13 cellular contexts compared by ENCODE assay signal in the genomic region with DNA sequence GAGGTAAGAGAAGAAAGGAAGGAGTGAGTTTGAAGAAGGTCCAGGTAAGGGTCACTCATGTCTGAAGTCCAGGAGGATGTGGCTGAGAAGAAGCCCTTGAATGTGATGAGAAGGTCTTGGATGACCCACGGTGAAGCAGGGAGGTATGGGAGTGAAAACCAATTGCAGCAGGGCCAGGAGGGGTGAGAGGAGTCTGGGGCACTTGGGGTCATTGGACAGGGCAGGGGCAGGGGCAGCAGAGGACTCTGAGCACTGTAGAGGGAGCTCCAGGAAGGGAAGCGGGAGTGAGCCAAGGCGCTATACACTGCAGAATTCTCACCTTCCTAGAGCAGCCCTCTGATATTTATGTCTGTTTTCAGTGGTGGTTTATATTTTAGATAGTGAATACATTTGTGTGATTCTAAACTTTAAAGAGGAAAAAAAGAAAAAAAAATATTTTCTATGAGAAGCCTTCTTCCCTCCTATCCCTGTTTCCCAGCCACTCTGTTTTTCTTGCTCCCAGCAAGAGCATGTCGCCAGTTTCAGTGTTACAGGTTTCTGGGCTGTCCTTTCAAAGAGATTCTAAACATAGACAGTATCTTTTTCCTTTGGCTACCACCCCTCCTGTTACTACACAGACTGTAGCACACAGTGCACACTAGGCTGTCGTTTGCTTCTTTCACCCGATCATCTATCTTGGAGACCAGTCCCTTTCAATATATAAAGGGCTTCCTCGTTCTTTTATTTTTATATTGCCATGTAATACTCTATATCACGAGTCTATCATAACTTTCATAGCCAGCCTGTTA. TPM values are rescaled to one million over a fixed set of nuclear protein-coding genes. Genes with fewer than 3 reads are reported as not detected.
DNase-seq lines count a peak whose midpoint lies in the region; ATAC-seq and TF ChIP-seq lines count a peak whose summit lies in the region.
"Had no signal": no experiment of that assay in that cellular context is flagged by ENCODE, and none has a peak within 500 bp of the region (broad histone marks: within the 10 kb centered on the region; RNA-seq: fewer than 3 reads in every experiment).

No MANE protein-coding gene starts in this region.

- no peaks in the 10 kb centered on the region for H3K27me3 Mint-ChIP-seq in activated naive CD4-positive, alpha-beta T cell treated with anti-CD3 and anti-CD28 coated beads, Interleukin-2, amount 50 U/mL, for 24 hours
- H3K27me3 Mint-ChIP-seq in CD8-positive, alpha-beta memory T cell, result no peaks in the 10 kb centered on the region
- no peaks in the 10 kb centered on the region for H3K27me3 Mint-ChIP-seq in activated CD4-positive, alpha-beta T cell treated with anti-CD3 and anti-CD28 coated beads, Interleukin-2, amount 10 ng/mL, durations not matched to agents 7 days and 5 days

- TF ChIP-seq CTCF in IMR-90 (conservative IDR thresholded peaks at IDR 0.05; ENCODE audit: low read depth, low read length) (no peak), lower lobe of right lung (IDR thresholded peaks at IDR 0.05) (no peak), gastrocnemius medialis (IDR thresholded peaks at IDR 0.05 in 4 of 5, conservative IDR thresholded peaks at IDR 0.05 in 1 of 5) (no peak)

- H3K9ac ChIP-seq in IMR-90 (ENCODE audit: low read depth, low read length), result no peak overlapping the region

- H3K23ac ChIP-seq in IMR-90 (ENCODE audit: low read depth, low read length), result no peak overlapping the region; the same call in 1 of the 2 replicates

- no peaks in the 10 kb centered on the region; a peak in 1 of 4 replicates for H3K79me1 ChIP-seq in IMR-90 (ENCODE audit: low read depth in 1 of 2, low read length in 2 of 2)

- CTCF ChIA-PET in IMR-90 (lab: Yijun Ruan, JAX), result no interaction called here
- CTCF ChIA-PET in CD8-positive, alpha-beta memory T cell (lab: Charles Lee), result interaction anchor here (1.1 kb wide), 1 partner anchor 55 kb away, joined by 3 read pairs; no protein-coding TSS in a partner anchor
- CTCF ChIA-PET in activated CD4-positive, alpha-beta T cell treated with anti-CD3 and anti-CD28 coated beads, Interleukin-2, amount 10 ng/mL, durations not matched to agents 7 days and 5 days (lab: Charles Lee), result no interaction called here

- H2BK20ac ChIP-seq in IMR-90 (ENCODE audit: low read depth, low read length), result no peak overlapping the region

- H2AK5ac ChIP-seq in IMR-90 (ENCODE audit: low read depth, low read length), result no peak overlapping the region

- H3K4ac ChIP-seq in IMR-90 (ENCODE audit: low read depth, low read length), result no peak overlapping the region

- H2AFZ ChIP-seq in IMR-90 (replicated peaks; ENCODE audit: low read length, poor library complexity), result no peak overlapping the region

- TF ChIP-seq POLR2A in IMR-90 (IDR thresholded peaks at IDR 0.05; ENCODE audit: low read depth, low read length) (no peak), gastrocnemius medialis (IDR thresholded peaks at IDR 0.05) (no peak)

- WGBS in IMR-90 (ENCODE audit: extremely low coverage in 2 of 2, insufficient read length in 1 of 2), 2 experiments, result 94% methylated on average over 2 of the region's 8 CpGs; no CpG with 5 or more reads in 1 of the 2 experiments

- TF ChIP-seq RAD21 in IMR-90 (IDR thresholded peaks at IDR 0.05; ENCODE audit: low read length), result no peak

- H3K36me3 ChIP-seq in IMR-90 (ENCODE audit: control insufficient read depth, insufficient read depth, low read length), result peaks cover 2% of the 10 kb centered on the region; the same call in 1 of the 2 replicates
- H3K36me3 ChIP-seq in lower lobe of right lung, result peaks cover 14% of the 10 kb centered on the region
- no peaks in the 10 kb centered on the region for H3K36me3 ChIP-seq in gastrocnemius medialis
- H3K36me3 ChIP-seq in CD8-positive, alpha-beta memory T cell (ENCODE audit: insufficient read depth, low read length), result no peaks in the 10 kb centered on the region
- no peaks in the 10 kb centered on the region for H3K36me3 ChIP-seq in effector memory CD4-positive, alpha-beta T cell (ENCODE audit: control insufficient read depth, insufficient read depth, low read length)

- no peak for DNase-seq in activated naive CD4-positive, alpha-beta T cell treated with anti-CD3 and anti-CD28 coated beads, Interleukin-2, amount 50 U/mL, for 72 hours (ENCODE audit: low spot score in 2 of 2)
- DNase-seq in IMR-90, result no peak
- no peak for DNase-seq in lower lobe of right lung
- no peak for DNase-seq in gastrocnemius medialis
- no peak for DNase-seq in CD8-positive, alpha-beta memory T cell
- no peak for DNase-seq in activated CD4-positive, alpha-beta T cell treated with anti-CD3 and anti-CD28 coated beads, Interleukin-2, amount 10 ng/mL, durations not matched to agents 7 days and 5 days
- DNase-seq in effector memory CD4-positive, alpha-beta T cell, result no peak
- DNase-seq: Calu3, H7, NCI-H1417 treated with DMSO at 0.1 percent for 48 hours, NCI-H2029 treated with DMSO at 0.1 percent for 48 hours, NCI-H524 had no signal

- H3K4me3 Mint-ChIP-seq in activated naive CD4-positive, alpha-beta T cell treated with anti-CD3 and anti-CD28 coated beads, Interleukin-2, amount 50 U/mL, for 24 hours, result no peak overlapping the region
- H3K4me3 Mint-ChIP-seq in CD8-positive, alpha-beta memory T cell, result no peak overlapping the region
- no peak overlapping the region for H3K4me3 Mint-ChIP-seq in activated CD4-positive, alpha-beta T cell treated with anti-CD3 and anti-CD28 coated beads, Interleukin-2, amount 10 ng/mL, durations not matched to agents 7 days and 5 days

- H2BK15ac ChIP-seq in IMR-90 (ENCODE audit: low read depth, low read length), result no peak overlapping the region

- no peak overlapping the region for H2BK5ac ChIP-seq in IMR-90 (ENCODE audit: low read depth, low read length, poor library complexity, severe bottlenecking)

- H3K4me2 ChIP-seq in IMR-90 (ENCODE audit: low read depth, low read length), result no peak overlapping the region

- POLR2A ChIA-PET in IMR-90 (lab: Charles Lee; ENCODE audit: unreplicated experiment), result no interaction called here
- POLR2A ChIA-PET in CD8-positive, alpha-beta memory T cell (lab: Charles Lee), result no interaction called here
- POLR2A ChIA-PET in activated CD4-positive, alpha-beta T cell treated with anti-CD3 and anti-CD28 coated beads, Interleukin-2, amount 10 ng/mL, durations not matched to agents 7 days and 5 days (lab: Charles Lee), result no interaction called here

- no peak overlapping the region for H3K18ac ChIP-seq in IMR-90 (ENCODE audit: low read depth, low read length)

- intact Hi-C loops in IMR-90 (cut with micrococcal nuclease), result no loop called here
- intact Hi-C loops in lower lobe of right lung (cut with DNase I), result no loop called here
- intact Hi-C loops in gastrocnemius medialis (cut with DNase I; ENCODE audit: low total_unique reads), result loop anchor here (5.0 kb wide), 1 partner anchor 56 kb away; the partner anchor contains the start of gene COA1

- H3K9me1 ChIP-seq in IMR-90 (ENCODE audit: insufficient read depth, low read length), result no peaks in the 10 kb centered on the region; the same call in 1 of the 2 replicates

- H3K9me3 ChIP-seq in IMR-90 (ENCODE audit: control insufficient read depth, insufficient read depth, low read length), result no peaks in the 10 kb centered on the region
- H3K9me3 ChIP-seq in lower lobe of right lung, result no peaks in the 10 kb centered on the region
- no peaks in the 10 kb centered on the region for H3K9me3 ChIP-seq in gastrocnemius medialis
- H3K9me3 ChIP-seq in CD8-positive, alpha-beta memory T cell (ENCODE audit: low read length), result no peaks in the 10 kb centered on the region
- no peaks in the 10 kb centered on the region for H3K9me3 ChIP-seq in effector memory CD4-positive, alpha-beta T cell (ENCODE audit: control insufficient read depth, low read length)

- H3K56ac ChIP-seq in IMR-90 (ENCODE audit: extremely low read depth, insufficient read depth, low read length), result no peak overlapping the region

- peak overlapping the region; percentile 67 for H3K27ac Mint-ChIP-seq in activated naive CD4-positive, alpha-beta T cell treated with anti-CD3 and anti-CD28 coated beads, Interleukin-2, amount 50 U/mL, for 24 hours
- H3K27ac Mint-ChIP-seq in activated naive CD4-positive, alpha-beta T cell treated with anti-CD3 and anti-CD28 coated beads, Interleukin-2, amount 50 U/mL, for 72 hours, result no peak overlapping the region
- H3K27ac Mint-ChIP-seq in CD8-positive, alpha-beta memory T cell, result peak overlapping the region in 3 of 8 donors; percentile 39 to 66 (median 61)
- no peak overlapping the region for H3K27ac Mint-ChIP-seq in activated CD4-positive, alpha-beta T cell treated with anti-CD3 and anti-CD28 coated beads, Interleukin-2, amount 10 ng/mL, durations not matched to agents 7 days and 5 days

- H3K14ac ChIP-seq in IMR-90 (replicated peaks; ENCODE audit: low read depth, low read length), result no peak overlapping the region

- no peak overlapping the region for H4K91ac ChIP-seq in IMR-90 (ENCODE audit: insufficient read depth, low read depth, low read length)

- H4K20me1 ChIP-seq in IMR-90 (ENCODE audit: insufficient read depth, low read length), result no peaks in the 10 kb centered on the region; the same call in 1 of the 2 replicates

- no peaks in the 10 kb centered on the region for H3K27me3 ChIP-seq in IMR-90 (ENCODE audit: control insufficient read depth, insufficient read depth, low read length)
- H3K27me3 ChIP-seq in lower lobe of right lung (ENCODE audit: low read depth), result no peaks in the 10 kb centered on the region
- H3K27me3 ChIP-seq in gastrocnemius medialis, result no peaks in the 10 kb centered on the region
- H3K27me3 ChIP-seq in CD8-positive, alpha-beta memory T cell (ENCODE audit: insufficient read depth, low read length, poor library complexity, severe bottlenecking), result no peaks in the 10 kb centered on the region
- no peaks in the 10 kb centered on the region for H3K27me3 ChIP-seq in effector memory CD4-positive, alpha-beta T cell (replicated peaks; ENCODE audit: control insufficient read depth, insufficient read depth, low read length, poor library complexity, severe bottlenecking)

- no peak overlapping the region for H2AK9ac ChIP-seq in IMR-90 (replicated peaks; ENCODE audit: low read depth, low read length, poor library complexity)

- no peak overlapping the region for H3K27ac ChIP-seq in IMR-90 (ENCODE audit: insufficient read depth, low read length)
- H3K27ac ChIP-seq in lower lobe of right lung, result no peak overlapping the region
- peak overlapping the region; percentile 15 to 64 (median 48) for H3K27ac ChIP-seq in gastrocnemius medialis
- no peak overlapping the region for H3K27ac ChIP-seq in CD8-positive, alpha-beta memory T cell (ENCODE audit: low read depth, low read length)
- no peak overlapping the region for H3K27ac ChIP-seq in effector memory CD4-positive, alpha-beta T cell (ENCODE audit: insufficient read depth, low read length, poor library complexity, severe bottlenecking)

- peaks cover 13% of the 10 kb centered on the region for H3K4me1 Mint-ChIP-seq in activated naive CD4-positive, alpha-beta T cell treated with anti-CD3 and anti-CD28 coated beads, Interleukin-2, amount 50 U/mL, for 24 hours
- peaks cover 17 to 49% (median 36%) of the 10 kb centered on the region in 3 donors for H3K4me1 Mint-ChIP-seq in CD8-positive, alpha-beta memory T cell
- H3K4me1 Mint-ChIP-seq in activated CD4-positive, alpha-beta T cell treated with anti-CD3 and anti-CD28 coated beads, Interleukin-2, amount 10 ng/mL, durations not matched to agents 7 days and 5 days, result peaks cover 6% of the 10 kb centered on the region

- in situ Hi-C loops in IMR-90 (cut with MboI; ENCODE audit: low sequenced_read_pairs), result no loop called here
- in situ Hi-C loops in gastrocnemius medialis (cut with MboI; ENCODE audit: low sequenced_read_pairs in 4 of 4), result no loop called here

- H3K4me1 ChIP-seq in IMR-90 (ENCODE audit: control insufficient read depth, insufficient read depth, low read length), result peaks cover 5% of the 10 kb centered on the region
- H3K4me1 ChIP-seq in lower lobe of right lung, result peaks cover 10% of the 10 kb centered on the region
- H3K4me1 ChIP-seq in gastrocnemius medialis, result peaks cover 24 to 32% of the 10 kb centered on the region in 2 donors
- no peaks in the 10 kb centered on the region for H3K4me1 ChIP-seq in CD8-positive, alpha-beta memory T cell (ENCODE audit: insufficient read depth, low read length)
- H3K4me1 ChIP-seq in effector memory CD4-positive, alpha-beta T cell (ENCODE audit: control insufficient read depth, insufficient read depth, low read length, poor library complexity, severe bottlenecking), result no peaks in the 10 kb centered on the region

- no peak overlapping the region for H4K8ac ChIP-seq in IMR-90 (ENCODE audit: low read depth in 2 of 2, low read length in 2 of 2)

- H3K9me3 Mint-ChIP-seq in activated naive CD4-positive, alpha-beta T cell treated with anti-CD3 and anti-CD28 coated beads, Interleukin-2, amount 50 U/mL, for 24 hours, result no peaks in the 10 kb centered on the region
- H3K9me3 Mint-ChIP-seq in activated naive CD4-positive, alpha-beta T cell treated with anti-CD3 and anti-CD28 coated beads, Interleukin-2, amount 50 U/mL, for 72 hours, result no peaks in the 10 kb centered on the region
- no peaks in the 10 kb centered on the region for H3K9me3 Mint-ChIP-seq in CD8-positive, alpha-beta memory T cell
- peaks cover 5% of the 10 kb centered on the region for H3K9me3 Mint-ChIP-seq in activated CD4-positive, alpha-beta T cell treated with anti-CD3 and anti-CD28 coated beads, Interleukin-2, amount 10 ng/mL, durations not matched to agents 7 days and 5 days

- no peak for ATAC-seq in activated naive CD4-positive, alpha-beta T cell treated with anti-CD3 and anti-CD28 coated beads, Interleukin-2, amount 50 U/mL, for 72 hours
- no peak for ATAC-seq in IMR-90 (ENCODE audit: low read depth)
- peak in 1 of 2 donors; percentile 33 for ATAC-seq in lower lobe of right lung
- peak; percentile 77 to 98 for ATAC-seq in gastrocnemius medialis

- no peak overlapping the region for H2BK120ac ChIP-seq in IMR-90 (ENCODE audit: low read depth, low read length)

- peaks cover 10% of the 10 kb centered on the region for H3K36me3 Mint-ChIP-seq in activated naive CD4-positive, alpha-beta T cell treated with anti-CD3 and anti-CD28 coated beads, Interleukin-2, amount 50 U/mL, for 24 hours
- H3K36me3 Mint-ChIP-seq in activated naive CD4-positive, alpha-beta T cell treated with anti-CD3 and anti-CD28 coated beads, Interleukin-2, amount 50 U/mL, for 72 hours, result peaks cover 0 to 10% of the 10 kb centered on the region in 2 donors
- H3K36me3 Mint-ChIP-seq in CD8-positive, alpha-beta memory T cell, result peaks cover 5 to 18% (median 10%) of the 10 kb centered on the region in 3 donors
- H3K36me3 Mint-ChIP-seq in activated CD4-positive, alpha-beta T cell treated with anti-CD3 and anti-CD28 coated beads, Interleukin-2, amount 10 ng/mL, durations not matched to agents 7 days and 5 days (ENCODE audit: low read depth), result peaks cover 18% of the 10 kb centered on the region

- peak overlapping the region; percentile 11; the same call in 1 of the 2 replicates for H4K5ac ChIP-seq in IMR-90 (ENCODE audit: low read depth, low read length)

- dilution Hi-C loops in IMR-90 (cut with HindIII; ENCODE audit: low sequenced_read_pairs, unreplicated experiment), result no loop called here

- no TSS peak for BruUV-seq in IMR-90 (replicated peaks; lab: Mats Ljungman, UMichigan)

- H3K4me3 ChIP-seq in IMR-90 (ENCODE audit: insufficient read depth, low read depth, low read length), result no peak overlapping the region
- H3K4me3 ChIP-seq in lower lobe of right lung, result peak overlapping the region; percentile 12
- H3K4me3 ChIP-seq in gastrocnemius medialis, result no peak overlapping the region
- no peak overlapping the region for H3K4me3 ChIP-seq in CD8-positive, alpha-beta memory T cell (ENCODE audit: low read length)
- H3K4me3 ChIP-seq in effector memory CD4-positive, alpha-beta T cell (ENCODE audit: insufficient read depth, low read depth, low read length, poor library complexity, severe bottlenecking), result no peak overlapping the region

RNA-seq across cellular contexts. Expression of gene BLVRA, which starts 24.5 kb away (rescaled TPM):
- 10 to 100 TPM; 28.3 to 29.6 TPM for total RNA-seq in activated naive CD4-positive, alpha-beta T cell treated with anti-CD3 and anti-CD28 coated beads, Interleukin-2, amount 50 U/mL, for 72 hours
- total RNA-seq in IMR-90 (2012; rRNA removed), result 32.3 and 35.8 TPM in 2 replicates
- polyA plus RNA-seq in IMR-90 (2012; rRNA removed), result 47.1 and 50.8 TPM in 2 replicates
- 32.2 and 46.4 TPM in 2 replicates for polyA plus RNA-seq in IMR-90 (2012; cell fraction: cytosol; rRNA removed)
- polyA plus RNA-seq in IMR-90 (2012; cell fraction: nucleus; rRNA removed; ENCODE audit: low replicate concordance), result 8.3 and 20.3 TPM in 2 replicates
- total RNA-seq in lower lobe of right lung, result 106 TPM
- 10 to 100 TPM; 26.7 to 45.9 (median 29.3) TPM for total RNA-seq in gastrocnemius medialis
- 10 to 100 TPM; 26.8 to 30.1 TPM for total RNA-seq in CD8-positive, alpha-beta memory T cell
- polyA plus RNA-seq in CD8-positive, alpha-beta memory T cell, result 52.6 TPM
- total RNA-seq in activated CD4-positive, alpha-beta T cell treated with anti-CD3 and anti-CD28 coated beads, Interleukin-2, amount 10 ng/mL, durations not matched to agents 7 days and 5 days, result 10 to 100 TPM; 22.0 to 29.4 TPM

RNA-seq across cellular contexts. Expression of gene COA1, which starts 53.6 kb away (rescaled TPM):
- total RNA-seq in activated naive CD4-positive, alpha-beta T cell treated with anti-CD3 and anti-CD28 coated beads, Interleukin-2, amount 50 U/mL, for 72 hours, result 10 to 100 TPM; 31.9 to 72.4 TPM
- 59.5 and 66.4 TPM in 2 replicates for total RNA-seq in IMR-90 (2012; rRNA removed)
- 24.2 and 34.2 TPM in 2 replicates for polyA plus RNA-seq in IMR-90 (2012; rRNA removed)
- 8.0 and 13.1 TPM in 2 replicates for polyA plus RNA-seq in IMR-90 (2012; cell fraction: cytosol; rRNA removed)
- polyA plus RNA-seq in IMR-90 (2012; cell fraction: nucleus; rRNA removed; ENCODE audit: low replicate concordance), result 10.3 and 43.3 TPM in 2 replicates
- total RNA-seq in lower lobe of right lung, result 43.3 TPM
- total RNA-seq in gastrocnemius medialis, result 10 to 100 TPM; 34.9 to 55.2 (median 49.3) TPM
- 10 to 100 TPM; 75.9 to 81.6 TPM for total RNA-seq in CD8-positive, alpha-beta memory T cell
- 68.9 TPM for polyA plus RNA-seq in CD8-positive, alpha-beta memory T cell
- total RNA-seq in activated CD4-positive, alpha-beta T cell treated with anti-CD3 and anti-CD28 coated beads, Interleukin-2, amount 10 ng/mL, durations not matched to agents 7 days and 5 days, result 10 to 100 TPM; 44.8 to 47.1 TPM

Comparison
In these comparisons a context has a peak if more than half of its experiments do, and no peak if none do; other contexts are left out.
1. ATAC-seq: peak in gastrocnemius medialis (2 of 2); none in activated naive CD4-positive, alpha-beta T cell treated with anti-CD3 and anti-CD28 coated beads, Interleukin-2, amount 50 U/mL, for 72 hours (0 of 2) and IMR-90 (single experiment).
2. H3K27ac ChIP-seq: peak in gastrocnemius medialis (4 of 4); none in IMR-90 (single experiment), lower lobe of right lung (single experiment), CD8-positive, alpha-beta memory T cell (single experiment) and effector memory CD4-positive, alpha-beta T cell (single experiment).